In genomic region chr3:105274958-105275357, GRCh38 we compare ENCODE assay signal across 14 cellular contexts.
A peak's percentile ranks its signal among the peaks of the same experiment; 100 is the strongest.
DNase-seq lines count a peak whose midpoint lies in the region; ATAC-seq, FAIRE-seq and TF ChIP-seq lines count a peak whose summit lies in the region.
"Had no signal": no experiment of that assay in that cellular context is flagged by ENCODE, and none has a peak within 500 bp of the region (broad histone marks: within the 10 kb centered on the region; RNA-seq: fewer than 3 reads in every experiment).

No MANE protein-coding gene starts in this region.

- TF ChIP-seq EP300 in esophagus muscularis mucosa (IDR thresholded peaks at IDR 0.05) = no peak

- H3K4me3 ChIP-seq in bronchial epithelial cell (ENCODE audit: low read depth, low read length) = no peak overlapping the region
- no peak overlapping the region for H3K4me3 ChIP-seq in lower leg skin (ENCODE audit: low read depth, poor library complexity, severe bottlenecking)
- no peak overlapping the region for H3K4me3 ChIP-seq in esophagus muscularis mucosa
- H3K4me3 ChIP-seq: GM23338 had no signal

- H3K27me3 ChIP-seq in bronchial epithelial cell (ENCODE audit: control insufficient read depth, insufficient read depth, low read length) (no peaks in the 10 kb centered on the region), esophagus muscularis mucosa (no peaks in the 10 kb centered on the region)

- peak; percentile 10 for DNase-seq in AG08395 (ENCODE audit: low spot score)
- peak; percentile 79 for DNase-seq in HT1080 (ENCODE audit: low read depth)
- DNase-seq in bronchial epithelial cell (ENCODE audit: low read depth) = peak; percentile 99
- DNase-seq in kidney glomerular epithelial cell (lab: John Stamatoyannopoulos, UW) = peak; percentile 52
- no peak for DNase-seq in lower leg skin (ENCODE audit: low spot score in 2 of 2)
- DNase-seq in GM20000 (ENCODE audit: low spot score) = no peak
- DNase-seq in esophagus muscularis mucosa (ENCODE audit: extremely low spot score) = no peak
- DNase-seq: activated CD4-positive, alpha-beta T cell treated with anti-CD3 and anti-CD28 coated beads, Interleukin-2, amount 10 ng/mL, durations not matched to agents 24 days and 14 days; DND-41; NCI-H345 had no signal

- TF ChIP-seq POLR2A in lower leg skin (IDR thresholded peaks at IDR 0.05) (no peak), esophagus muscularis mucosa (IDR thresholded peaks at IDR 0.05; ENCODE audit: low read depth) (no peak)

- intact Hi-C loops in lower leg skin (cut with DNase I; ENCODE audit: low total_unique reads) (no loop called here), esophagus muscularis mucosa (cut with DNase I) (no loop called here)

- FAIRE-seq in bronchial epithelial cell (lab: Jason Lieb, UNC) = no peak
- FAIRE-seq: GM18507 had no signal

- H3K9me3 ChIP-seq in esophagus muscularis mucosa = no peaks in the 10 kb centered on the region

- no peak for ATAC-seq in HG02938 (IDR thresholded peaks at IDR 0.05; ENCODE audit: unreplicated experiment)
- ATAC-seq: GM23338 had no signal

- no peak for TF ChIP-seq CTCF in bronchial epithelial cell (IDR thresholded peaks at IDR 0.05; ENCODE audit: insufficient read depth, low read length, severe bottlenecking)
- TF ChIP-seq CTCF in lower leg skin (IDR thresholded peaks at IDR 0.05) = no peak
- TF ChIP-seq CTCF in GM20000 (IDR thresholded peaks at IDR 0.05; ENCODE audit: extremely low read depth, missing control alignments) = no peak
- TF ChIP-seq CTCF in esophagus muscularis mucosa (IDR thresholded peaks at IDR 0.05) = no peak

- no peak overlapping the region for H3K27ac ChIP-seq in esophagus muscularis mucosa (replicated peaks in 1 of 4)
- H3K27ac ChIP-seq: parathyroid adenoma had no signal

- H3K4me1 ChIP-seq in esophagus muscularis mucosa = no peaks in the 10 kb centered on the region
- H3K4me1 ChIP-seq: parathyroid adenoma had no signal

- no peaks in the 10 kb centered on the region for H3K36me3 ChIP-seq in bronchial epithelial cell (ENCODE audit: control insufficient read depth, insufficient read depth, low read length)
- no peaks in the 10 kb centered on the region for H3K36me3 ChIP-seq in esophagus muscularis mucosa

Comparison
In these comparisons a context has a peak if more than half of its experiments do, and no peak if none do; other contexts are left out.
1. DNase-seq: peak in AG08395 (single experiment), HT1080 (single experiment), bronchial epithelial cell (single experiment) and kidney glomerular epithelial cell (single experiment); none in lower leg skin (0 of 2), GM20000 (single experiment) and esophagus muscularis mucosa (single experiment).